ENCODE assay signal across 13 cellular contexts in the genomic region with DNA sequence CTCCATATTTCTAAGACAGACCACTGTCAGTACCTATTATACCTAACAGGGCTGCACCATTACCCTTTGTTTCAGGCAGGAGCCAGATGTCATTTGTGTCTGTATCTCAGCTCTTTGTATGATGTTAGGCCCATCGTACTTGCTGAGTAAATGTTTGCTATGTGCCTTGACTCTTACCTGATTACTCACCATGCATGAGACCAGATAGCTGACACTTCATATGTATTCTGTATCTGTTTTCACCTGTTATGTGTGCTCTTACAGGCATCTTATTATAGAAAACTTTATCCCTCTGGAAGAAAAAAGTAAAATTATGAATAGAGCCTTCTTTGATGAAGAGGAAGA. TPM values are rescaled to one million over a fixed set of nuclear protein-coding genes. Genes with fewer than 3 reads are reported as not detected.
DNase-seq lines count a peak whose midpoint lies in the region; ATAC-seq and TF ChIP-seq lines count a peak whose summit lies in the region.
"Had no signal": no experiment of that assay in that cellular context is flagged by ENCODE, and none has a peak within 500 bp of the region (broad histone marks: within the 10 kb centered on the region; RNA-seq: fewer than 3 reads in every experiment).

No MANE protein-coding gene starts in this region.

- TF ChIP-seq CTCF in prostate gland (IDR thresholded peaks at IDR 0.05), result no peak

- peak; percentile 32 to 51 for ATAC-seq in activated CD4-positive, CD25-positive, alpha-beta regulatory T cell treated with anti-CD3 and anti-CD28 coated beads, Interleukin-2, amount 50 U/mL, for 24 hours

- 43% methylated on average over 1 of the region's 1 CpG for WGBS in prostate gland

- DNase-seq in activated CD4-positive, CD25-positive, alpha-beta regulatory T cell (lab: John Stamatoyannopoulos, UW), result no peak
- DNase-seq in NCI-H345 (lab: John Stamatoyannopoulos, UW) (peak; percentile 90), prostate gland (ENCODE audit: low spot score) (no peak), activated gamma-delta T cell (lab: John Stamatoyannopoulos, UW) (no peak), hepatic stellate cell (ENCODE audit: low spot score) (no peak)
- DNase-seq in effector CD8-positive, alpha-beta T cell (lab: John Stamatoyannopoulos, UW), result no peak
- DNase-seq: activated effector memory CD4-positive, alpha-beta T cell treated with Interleukin-2 at 50 U/mL for 16 hours; heart right ventricle; uterus had no signal

- H3K27me3 ChIP-seq in endocrine pancreas (ENCODE audit: control insufficient read depth, insufficient read depth, low read length) (no peaks in the 10 kb centered on the region), prostate gland (replicated peaks; ENCODE audit: insufficient read depth) (no peaks in the 10 kb centered on the region)
- H3K27me3 ChIP-seq: heart right ventricle, uterus had no signal

- no peak overlapping the region for H3K9ac ChIP-seq in endocrine pancreas (ENCODE audit: control insufficient read depth, insufficient read depth, low read length)
- H3K9ac ChIP-seq: GM23248 had no signal

- intact Hi-C loops in prostate gland (cut with DNase I), result no loop called here

- TF ChIP-seq POLR2A in prostate gland (IDR thresholded peaks at IDR 0.05), result no peak

- no peaks in the 10 kb centered on the region for H3K9me3 ChIP-seq in endocrine pancreas (ENCODE audit: control insufficient read depth, low read length)
- H3K9me3 ChIP-seq in prostate gland, result no peaks in the 10 kb centered on the region
- H3K9me3 ChIP-seq: heart right ventricle, uterus had no signal

- H3K4me1 ChIP-seq in endocrine pancreas (ENCODE audit: control insufficient read depth, insufficient read depth, low read length) (peaks cover 15% of the 10 kb centered on the region), prostate gland (replicated peaks) (peaks cover 7% of the 10 kb centered on the region)
- H3K4me1 ChIP-seq: uterus had no signal

- H3K4me3 ChIP-seq in endocrine pancreas (ENCODE audit: control insufficient read depth, insufficient read depth, low read length), result peak overlapping the region; percentile 44
- H3K4me3 ChIP-seq in prostate gland, result no peak overlapping the region
- H3K4me3 ChIP-seq: GM23248, heart right ventricle, skin epidermis, uterus had no signal

- H3K36me3 ChIP-seq in endocrine pancreas (ENCODE audit: control insufficient read depth, insufficient read depth, low read length) (no peaks in the 10 kb centered on the region), prostate gland (peaks cover 0 to 2% of the 10 kb centered on the region in 2 donors)
- H3K36me3 ChIP-seq: uterus had no signal

- peak overlapping the region; percentile 1 to 67 for H3K27ac ChIP-seq in prostate gland
- H3K27ac ChIP-seq: heart right ventricle, skin epidermis, uterus had no signal

RNA-seq across cellular contexts. Expression of gene ASXL1, which starts 31.7 kb away (rescaled TPM):
- 100 to 1,000 TPM in 1 of 2 donors, 10 to 100 TPM in 1; 30.4 to 106 TPM for total RNA-seq in prostate gland

RNA-seq across cellular contexts. Expression of gene KIF3B, which starts 49.0 kb away (rescaled TPM):
- 10 to 100 TPM; 22.6 to 23.5 TPM for total RNA-seq in prostate gland
